In genomic region chr9:136687721-136688223, GRCh38 we compare ENCODE assay signal across 10 cellular contexts. TPM values are rescaled to one million over a fixed set of nuclear protein-coding genes. Genes with fewer than 3 reads are reported as not detected.
A peak's percentile ranks its signal among the peaks of the same experiment; 100 is the strongest.
DNase-seq lines count a peak whose midpoint lies in the region; ATAC-seq and TF ChIP-seq lines count a peak whose summit lies in the region.
"Had no signal": no experiment of that assay in that cellular context is flagged by ENCODE, and none has a peak within 500 bp of the region (broad histone marks: within the 10 kb centered on the region; RNA-seq: fewer than 3 reads in every experiment).

No MANE protein-coding gene starts in this region.

- 34% methylated on average over 29 of the region's 37 CpGs for WGBS in hepatocyte (ENCODE audit: low lambda C conversion rate, missing lambda C conversion rate)

- H3K27me3 Mint-ChIP-seq in activated CD4-positive, alpha-beta T cell treated with anti-CD3 and anti-CD28 coated beads for 36 hours, result peaks cover 2% of the 10 kb centered on the region

- H3K9me2 ChIP-seq in hepatocyte (replicated peaks; ENCODE audit: insufficient read depth), result no peaks in the 10 kb centered on the region

- H3K27ac ChIP-seq in Peyer's patch (peak overlapping the region; percentile 85 to 98 (median 94)), hepatocyte (peak overlapping the region; percentile 65), stomach smooth muscle (ENCODE audit: low read length) (peak overlapping the region; percentile 18)

- H3K36me3 ChIP-seq in Peyer's patch (peaks cover 0 to 4% (median 0%) of the 10 kb centered on the region in 3 donors), hepatocyte (replicated peaks; ENCODE audit: insufficient read depth, low read depth) (no peaks in the 10 kb centered on the region), stomach smooth muscle (ENCODE audit: control insufficient read depth in 2 of 2, insufficient read depth in 2 of 2, low read length in 2 of 2) (no peaks in the 10 kb centered on the region)

- no peaks in the 10 kb centered on the region for H3K27me3 ChIP-seq in Peyer's patch
- no peaks in the 10 kb centered on the region for H3K27me3 ChIP-seq in hepatocyte
- H3K27me3 ChIP-seq in stomach smooth muscle (ENCODE audit: control insufficient read depth in 1 of 2, insufficient read depth in 2 of 2, low read length in 2 of 2), result no peaks in the 10 kb centered on the region

- peak overlapping the region; percentile 100 for H3K4me2 ChIP-seq in hepatocyte

- no peak overlapping the region for H3K27ac Mint-ChIP-seq in activated CD4-positive, alpha-beta T cell treated with anti-CD3 and anti-CD28 coated beads for 36 hours

- no peaks in the 10 kb centered on the region for H3K36me3 Mint-ChIP-seq in activated CD4-positive, alpha-beta T cell treated with anti-CD3 and anti-CD28 coated beads for 36 hours (ENCODE audit: low read depth)

- ATAC-seq in activated CD4-positive, alpha-beta T cell treated with anti-CD3 and anti-CD28 coated beads for 36 hours, result no peak
- ATAC-seq in HG02870 (IDR thresholded peaks at IDR 0.05; ENCODE audit: unreplicated experiment), result no peak

- H3K79me2 ChIP-seq in hepatocyte, result peaks cover 41% of the 10 kb centered on the region

- no peak for TF ChIP-seq CTCF in Peyer's patch (IDR thresholded peaks at IDR 0.05)
- TF ChIP-seq CTCF in hepatocyte (IDR thresholded peaks at IDR 0.05; ENCODE audit: poor library complexity), result no peak

- H3K9me3 Mint-ChIP-seq in activated CD4-positive, alpha-beta T cell treated with anti-CD3 and anti-CD28 coated beads for 36 hours (ENCODE audit: low read depth), result no peaks in the 10 kb centered on the region

- H3K4me1 ChIP-seq in Peyer's patch, result peaks cover 3 to 72% (median 11%) of the 10 kb centered on the region in 4 donors
- H3K4me1 ChIP-seq in hepatocyte (ENCODE audit: insufficient read depth), result peaks cover 32% of the 10 kb centered on the region
- H3K4me1 ChIP-seq in stomach smooth muscle (ENCODE audit: control insufficient read depth, insufficient read depth, low read length), result peaks cover 26% of the 10 kb centered on the region

- H4K20me1 ChIP-seq in hepatocyte (ENCODE audit: insufficient read depth, poor library complexity, severe bottlenecking), result peaks cover 27% of the 10 kb centered on the region

- peak in 1 of 2 donors; percentile 34 for TF ChIP-seq POLR2A in Peyer's patch (IDR thresholded peaks at IDR 0.05)

- no peaks in the 10 kb centered on the region for H3K9me3 ChIP-seq in Peyer's patch
- no peaks in the 10 kb centered on the region for H3K9me3 ChIP-seq in hepatocyte (ENCODE audit: low read depth)
- no peaks in the 10 kb centered on the region for H3K9me3 ChIP-seq in stomach smooth muscle (ENCODE audit: control insufficient read depth in 2 of 2, low read length in 2 of 2)

- intact Hi-C loops in activated CD4-positive, alpha-beta T cell treated with anti-CD3 and anti-CD28 coated beads for 36 hours (cut with DNase I, micrococcal nuclease), result loop anchor here in 1 of 2 experiments (1.0 kb wide), 4 partner anchors 14 to 324 kb away; partner anchors contain the start of genes DNLZ and SEC16A

- H3K4me3 Mint-ChIP-seq in activated CD4-positive, alpha-beta T cell treated with anti-CD3 and anti-CD28 coated beads for 36 hours, result no peak overlapping the region

- POLR2A ChIA-PET in activated CD4-positive, alpha-beta T cell treated with anti-CD3 and anti-CD28 coated beads for 36 hours (lab: Charles Lee), result interaction anchor here (0.6 kb wide), 1 partner anchor 13 kb away, joined by 6 read pairs; no protein-coding TSS in a partner anchor

- CTCF ChIA-PET in activated CD4-positive, alpha-beta T cell treated with anti-CD3 and anti-CD28 coated beads for 36 hours (lab: Charles Lee), result interaction anchor here (0.7 to 1.0 kb wide), 2 partner anchors 15 to 348 kb away, joined by 3 to 4 read pairs; no protein-coding TSS in a partner anchor

- DNase-seq in activated CD4-positive, alpha-beta T cell treated with anti-CD3 and anti-CD28 coated beads for 36 hours, result peak; percentile 35
- no peak for DNase-seq in activated CD4-positive, alpha-beta T cell treated with anti-CD3 and anti-CD28 coated beads for 4 hours
- DNase-seq in Peyer's patch (peak; percentile 51 to 91 (median 88)), hepatocyte (ENCODE audit: low spot score) (no peak), NCI-H1092 (lab: John Stamatoyannopoulos, UW) (no peak), HCEC 1CT (no peak)
- DNase-seq: GOT3 had no signal

- no peak overlapping the region for H2AFZ ChIP-seq in hepatocyte

- H3K4me3 ChIP-seq in Peyer's patch, result peak overlapping the region; percentile 70 to 99 (median 91)
- no peak overlapping the region for H3K4me3 ChIP-seq in hepatocyte
- no peak overlapping the region for H3K4me3 ChIP-seq in stomach smooth muscle (ENCODE audit: low read length in 2 of 2)

- no peaks in the 10 kb centered on the region for H3K4me1 Mint-ChIP-seq in activated CD4-positive, alpha-beta T cell treated with anti-CD3 and anti-CD28 coated beads for 36 hours

- no peak overlapping the region for H3K9ac ChIP-seq in stomach smooth muscle (ENCODE audit: low read length in 2 of 2)

RNA-seq across cellular contexts. Expression of gene AGPAT2, which starts 0.5 kb away (rescaled TPM):
- total RNA-seq in activated CD4-positive, alpha-beta T cell treated with anti-CD3 and anti-CD28 coated beads for 36 hours, result 10 to 100 TPM in 1 of 2 experiments, 1 to 10 TPM in 1; 9.0 to 10.4 TPM
- total RNA-seq in Peyer's patch (100 to 1,000 TPM in 3 of 4 donors, 10 to 100 TPM in 1; 97.4 to 802 (median 479) TPM), hepatocyte (125 and 136 TPM in 2 replicates)
- polyA plus RNA-seq in hepatocyte, result 242 and 249 TPM in 2 replicates

RNA-seq across cellular contexts. Expression of gene DIPK1B, which starts 24.6 kb away (rescaled TPM):
- under 1 TPM; 0.21 to 0.25 TPM for total RNA-seq in activated CD4-positive, alpha-beta T cell treated with anti-CD3 and anti-CD28 coated beads for 36 hours
- 1 to 10 TPM in 3 of 4 donors, under 1 TPM in 1; 0.70 to 5.8 (median 2.6) TPM for total RNA-seq in Peyer's patch
- 31.7 and 33.3 TPM in 2 replicates for total RNA-seq in hepatocyte
- 39.4 and 47.3 TPM in 2 replicates for polyA plus RNA-seq in hepatocyte
- total RNA-seq: osteoblast had no signal

RNA-seq across cellular contexts. Expression of gene EGFL7, which starts 25.1 kb away (rescaled TPM):
- 1 to 10 TPM; 1.2 to 1.4 TPM for total RNA-seq in activated CD4-positive, alpha-beta T cell treated with anti-CD3 and anti-CD28 coated beads for 36 hours
- 10 to 100 TPM; 21.5 to 77.6 (median 46.0) TPM for total RNA-seq in Peyer's patch
- 50.0 and 52.9 TPM in 2 replicates for total RNA-seq in hepatocyte
- 82.5 and 82.6 TPM in 2 replicates for polyA plus RNA-seq in hepatocyte

RNA-seq across cellular contexts. Expression of gene LCN10, which starts 55.0 kb away (rescaled TPM):
- total RNA-seq in activated CD4-positive, alpha-beta T cell treated with anti-CD3 and anti-CD28 coated beads for 36 hours, result 1 to 10 TPM in 1 of 2 experiments, under 1 TPM in 1; 0.71 to 1.2 TPM
- total RNA-seq in Peyer's patch (10 to 100 TPM in 1 of 4 donors, 1 to 10 TPM in 3; 1.1 to 28.1 (median 4.4) TPM), hepatocyte (not detected in 2 replicates)
- not detected in 2 replicates for polyA plus RNA-seq in hepatocyte
- total RNA-seq: osteoblast had no signal

Comparison
In these comparisons a context has a peak if more than half of its experiments do, and no peak if none do; other contexts are left out.
1. DNase-seq: peak in activated CD4-positive, alpha-beta T cell treated with anti-CD3 and anti-CD28 coated beads for 36 hours (single experiment) and Peyer's patch (3 of 3); none in activated CD4-positive, alpha-beta T cell treated with anti-CD3 and anti-CD28 coated beads for 4 hours (0 of 2), hepatocyte (single experiment), NCI-H1092 (single experiment) and HCEC 1CT (single experiment).
2. H3K27ac ChIP-seq: peak in every context shown above with its lines; median percentile 94 in Peyer's patch; 65 in hepatocyte; 18 in stomach smooth muscle.
3. H3K4me3 ChIP-seq: peak in Peyer's patch (4 of 4); none in hepatocyte (single experiment) and stomach smooth muscle (0 of 2).
4. RNA of gene AGPAT2, which starts 0.5 kb away (total RNA-seq): 97.4 to 802 TPM in Peyer's patch and 125 to 136 TPM in hepatocyte; 9.0 to 10.4 TPM in activated CD4-positive, alpha-beta T cell treated with anti-CD3 and anti-CD28 coated beads for 36 hours; every median in the first group is over 4 times any median in the second.
5. RNA of gene EGFL7, which starts 25.1 kb away (total RNA-seq): 21.5 to 77.6 TPM in Peyer's patch and 50.0 to 52.9 TPM in hepatocyte; 1.2 to 1.4 TPM in activated CD4-positive, alpha-beta T cell treated with anti-CD3 and anti-CD28 coated beads for 36 hours; every median in the first group is over 4 times any median in the second.